8 cellular contexts compared by ENCODE assay signal in the genomic region with DNA sequence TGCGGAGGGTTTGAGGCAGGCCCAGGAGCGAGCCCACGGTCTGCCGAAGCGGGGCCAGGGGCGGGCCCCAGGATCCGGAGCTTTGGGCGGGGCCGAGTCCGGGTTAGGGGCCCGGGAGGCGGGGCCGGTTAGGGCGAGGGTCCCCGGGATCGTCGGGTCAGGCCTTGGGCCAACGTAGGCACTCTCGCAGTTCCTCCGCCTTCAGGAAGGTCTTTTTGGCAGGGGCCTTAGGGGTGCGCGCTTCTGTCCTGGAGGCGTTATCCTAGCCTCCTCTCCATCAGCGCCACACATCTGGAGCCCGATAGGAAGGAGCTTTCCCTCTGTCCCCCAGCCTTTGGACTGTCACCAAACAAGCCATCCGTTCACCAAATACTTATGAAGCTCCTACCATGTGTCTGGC.
A peak's percentile ranks its signal among the peaks of the same experiment; 100 is the strongest.
DNase-seq lines count a peak whose midpoint lies in the region; ATAC-seq and TF ChIP-seq lines count a peak whose summit lies in the region.
"Not testable (repeated sequence)": the region's sequence is repeated elsewhere in the genome, so short reads cannot be mapped to it uniquely, and the experiment has no call there.

No MANE protein-coding gene starts in this region.

- WGBS in body of pancreas, 2 donors = 1 to 2% methylated on average over 13 to 26 of the region's 26 CpGs
- whole genome bisulfite sequencing in psoas muscle, 3 donors = 1 to 2% (median 2%) methylated on average over 14 to 21 of the region's 26 CpGs

- intact Hi-C loops in body of pancreas (cut with DNase I); vagina (cut with DNase I): not testable (repeated sequence)
- intact Hi-C loops in psoas muscle (cut with DNase I) = loop anchor here in 1 of 2 donors (10.0 kb wide), 1 partner anchor 171 kb away; a partner anchor contains a TSS

- peaks cover 12% of the 10 kb centered on the region for H3K4me1 Mint-ChIP-seq in T-helper 2 cell treated with Interferon-gamma antibody and Interleukin-4, amounts not matched to agents 5 μg/mL and 100 μg/mL, for 36 hours (ENCODE audit: low read depth)
- H3K4me1 Mint-ChIP-seq in memory B cell = not testable (repeated sequence)

- peaks cover 23% of the 10 kb centered on the region for H3K27me3 Mint-ChIP-seq in T-helper 2 cell treated with Interferon-gamma antibody and Interleukin-4, amounts not matched to agents 5 μg/mL and 100 μg/mL, for 36 hours (ENCODE audit: low read depth)
- not testable (repeated sequence) for H3K27me3 Mint-ChIP-seq in memory B cell

- not testable (repeated sequence) for H3K27ac Mint-ChIP-seq in T-helper 2 cell treated with Interferon-gamma antibody and Interleukin-4, amounts not matched to agents 5 μg/mL and 100 μg/mL, for 36 hours; memory B cell

- H3K9me3 Mint-ChIP-seq in T-helper 2 cell treated with Interferon-gamma antibody and Interleukin-4, amounts not matched to agents 5 μg/mL and 100 μg/mL, for 36 hours; memory B cell: not testable (repeated sequence)

- H3K36me3 ChIP-seq in body of pancreas (replicated peaks in 1 of 2; ENCODE audit: insufficient read depth in 1 of 2, low read depth in 2 of 2); psoas muscle (ENCODE audit: insufficient read depth in 1 of 2, low read depth in 1 of 2); vagina: not testable (repeated sequence)

- not testable (repeated sequence) for TF ChIP-seq POLR2A in NB4 (IDR thresholded peaks at IDR 0.05; ENCODE audit: extremely low read depth, insufficient read length); body of pancreas (IDR thresholded peaks at IDR 0.05); vagina (IDR thresholded peaks at IDR 0.05)

- H3K27ac ChIP-seq in body of pancreas (peak overlapping the region; percentile 15 to 91 (median 88)), psoas muscle (peak overlapping the region; percentile 76), vagina (peak overlapping the region; percentile 83)

- not testable (repeated sequence) for H3K36me3 Mint-ChIP-seq in T-helper 2 cell treated with Interferon-gamma antibody and Interleukin-4, amounts not matched to agents 5 μg/mL and 100 μg/mL, for 36 hours (ENCODE audit: low read depth); memory B cell

- not testable (repeated sequence) for H3K27me3 ChIP-seq in body of pancreas; psoas muscle (ENCODE audit: insufficient read depth in 3 of 3, low read length in 2 of 3); vagina

- ATAC-seq in body of pancreas; memory B cell (ENCODE audit: low read depth); psoas muscle: not testable (repeated sequence)

- TF ChIP-seq CTCF in NB4 (IDR thresholded peaks at IDR 0.05; ENCODE audit: low read depth, low read length); body of pancreas (IDR thresholded peaks at IDR 0.05); fibroblast of villous mesenchyme (IDR thresholded peaks at IDR 0.05; ENCODE audit: insufficient read depth, low read depth, low read length); psoas muscle (IDR thresholded peaks at IDR 0.05); vagina (IDR thresholded peaks at IDR 0.05): not testable (repeated sequence)

- H3K9me3 ChIP-seq in body of pancreas, psoas muscle, vagina: not testable (repeated sequence)

- peak overlapping the region; percentile 89 for H3K4me3 Mint-ChIP-seq in T-helper 2 cell treated with Interferon-gamma antibody and Interleukin-4, amounts not matched to agents 5 μg/mL and 100 μg/mL, for 36 hours
- peak overlapping the region; percentile 89 for H3K4me3 Mint-ChIP-seq in memory B cell

- not testable (repeated sequence) for H3K4me1 ChIP-seq in body of pancreas, psoas muscle, vagina

- DNase-seq in ELR (ENCODE audit: low read depth) (peak; percentile 10), body of pancreas (peak in 1 of 4 donors; percentile 23), psoas muscle (peak in 1 of 2 donors; percentile 78), vagina (ENCODE audit: extremely low spot score in 2 of 2) (peak in 1 of 2 donors; percentile 89)
- DNase-seq in NB4 (ENCODE audit: low read depth); T-helper 2 cell treated with Interferon-gamma antibody and Interleukin-4, amounts not matched to agents 5 μg/mL and 100 μg/mL, for 36 hours (ENCODE audit: low spot score); fibroblast of villous mesenchyme (ENCODE audit: low read depth); memory B cell (ENCODE audit: low spot score in 2 of 2): not testable (repeated sequence)

- H3K4me3 ChIP-seq in NB4 (ENCODE audit: low read depth, low read length) (peak overlapping the region; percentile 44), body of pancreas (peak overlapping the region in 1 of 2 donors; percentile 9), fibroblast of villous mesenchyme (ENCODE audit: low read depth, low read length) (peak overlapping the region; percentile 68), psoas muscle (peak overlapping the region; percentile 77), vagina (peak overlapping the region; percentile 78 to 80)
